In genomic region chr3:65483475-65483874, GRCh38 we compare ENCODE assay signal across 11 cellular contexts.
DNase-seq lines count a peak whose midpoint lies in the region; ATAC-seq, FAIRE-seq and TF ChIP-seq lines count a peak whose summit lies in the region.
"Had no signal": no experiment of that assay in that cellular context is flagged by ENCODE, and none has a peak within 500 bp of the region (broad histone marks: within the 10 kb centered on the region; RNA-seq: fewer than 3 reads in every experiment).

No MANE protein-coding gene starts in this region.

- no peak for FAIRE-seq in HepG2 (lab: Jason Lieb, UNC)
- FAIRE-seq: RCC 7860 had no signal

- peak overlapping the region; percentile 59 for H3K27ac Mint-ChIP-seq in mesothelial cell of epicardium

- BruUV-seq in HepG2 (replicated peaks; lab: Mats Ljungman, UMichigan), result no TSS peak

- CTCF ChIA-PET in HepG2 (lab: Yijun Ruan, JAX; ENCODE audit: low intra/inter-chr PET ratio, low total read pairs), result no interaction called here

- no peak overlapping the region for H3K9ac ChIP-seq in liver (ENCODE audit: low read depth in 1 of 2, low read length in 2 of 2)
- H3K9ac ChIP-seq in HepG2 (ENCODE audit: insufficient read depth, low read depth, low read length), result no peak overlapping the region

- no peak overlapping the region for H2AFZ ChIP-seq in HepG2 (ENCODE audit: low read length)

- in situ Hi-C loops in HepG2 (cut with HindIII; ENCODE audit: extremely low pct_ligation_motif_present, low pct_unique_long_range_greater_than_20kb), result no loop called here

- no peaks in the 10 kb centered on the region for H3K36me3 ChIP-seq in liver (ENCODE audit: control insufficient read depth in 4 of 4, insufficient read depth in 3 of 4, low read depth in 1 of 4, low read length in 3 of 4)
- no peaks in the 10 kb centered on the region for H3K36me3 ChIP-seq in HepG2 (replicated peaks in 1 of 2; ENCODE audit: control insufficient read depth in 1 of 2, insufficient read depth in 2 of 2, low read length in 2 of 2)
- H3K36me3 ChIP-seq: BE2C had no signal

- H3K4me3 Mint-ChIP-seq in mesothelial cell of epicardium, result no peak overlapping the region
- H3K4me3 Mint-ChIP-seq in activated T-cell treated with anti-CD3 and anti-CD28 coated beads, Interleukin-2, amount 50 U/mL, for 4 hours, result no peak overlapping the region

- H3K27me3 ChIP-seq in liver (ENCODE audit: control insufficient read depth in 4 of 4, insufficient read depth in 4 of 4, low read length in 3 of 4), result no peaks in the 10 kb centered on the region
- no peaks in the 10 kb centered on the region for H3K27me3 ChIP-seq in HepG2 (ENCODE audit: control insufficient read depth in 1 of 2, insufficient read depth in 2 of 2, low read length in 2 of 2)
- H3K27me3 ChIP-seq: BE2C had no signal

- intact Hi-C loops in HepG2 (cut with micrococcal nuclease; ENCODE audit: unreplicated experiment), result no loop called here

- TF ChIP-seq EP300 in HepG2 (IDR thresholded peaks at IDR 0.05; ENCODE audit: low read depth in 2 of 2, low read length in 2 of 2), result no peak
- TF ChIP-seq EP300 in HepG2 (CRISPR knock-in tag; IDR thresholded peaks at IDR 0.05; ENCODE audit: borderline replicate concordance), result no peak

- 69% methylated on average over 6 of the region's 6 CpGs for WGBS in liver
- WGBS in HepG2 (ENCODE audit: low lambda C conversion rate), result over 99% methylated on average over 6 of the region's 6 CpGs

- peaks cover 11% of the 10 kb centered on the region for H4K20me1 ChIP-seq in HepG2 (ENCODE audit: insufficient read depth, low read length)

- no peaks in the 10 kb centered on the region for H3K79me2 ChIP-seq in HepG2 (ENCODE audit: insufficient read depth, low read length)

- POLR2A ChIA-PET in HepG2 (lab: Yijun Ruan, JAX), result no interaction called here

- no peaks in the 10 kb centered on the region for H3K9me3 Mint-ChIP-seq in mesothelial cell of epicardium
- peaks cover 4% of the 10 kb centered on the region for H3K9me3 Mint-ChIP-seq in activated T-cell treated with anti-CD3 and anti-CD28 coated beads, Interleukin-2, amount 50 U/mL, for 4 hours

- no peak for DNase-seq in HepG2 (ENCODE audit: low spot score)
- DNase-seq in fibroblast of peridontal ligament (ENCODE audit: extremely low read depth), result peak; percentile 52
- DNase-seq in mesothelial cell of epicardium (ENCODE audit: low spot score in 2 of 2, unreplicated experiment in 2 of 2), result peak; percentile 28 to 45
- DNase-seq in SHP77 treated with DMSO at 0.1 percent for 48 hours (lab: John Stamatoyannopoulos, UW), result no peak
- DNase-seq in COLO829 (ENCODE audit: low spot score), result no peak
- no peak for DNase-seq in activated T-cell treated with anti-CD3 and anti-CD28 coated beads, Interleukin-2, amount 50 U/mL, for 4 hours
- DNase-seq: BE2C had no signal

- H3K4me2 ChIP-seq in HepG2 (ENCODE audit: low read depth, low read length), result no peak overlapping the region

- H3K4me1 ChIP-seq in liver (ENCODE audit: control insufficient read depth in 4 of 4, insufficient read depth in 4 of 4, low read length in 3 of 4), result peaks cover 0 to 16% (median 11%) of the 10 kb centered on the region in 4 donors
- H3K4me1 ChIP-seq in HepG2 (ENCODE audit: insufficient read depth, low read length), result no peaks in the 10 kb centered on the region

- H3K27me3 Mint-ChIP-seq in mesothelial cell of epicardium (ENCODE audit: low read depth), result no peaks in the 10 kb centered on the region
- H3K27me3 Mint-ChIP-seq in activated T-cell treated with anti-CD3 and anti-CD28 coated beads, Interleukin-2, amount 50 U/mL, for 4 hours (ENCODE audit: low read depth), result no peaks in the 10 kb centered on the region

- TF ChIP-seq POLR2A in HepG2 (IDR thresholded peaks at IDR 0.05; ENCODE audit: insufficient read depth in 1 of 2, low read depth in 2 of 2, low read length in 2 of 2), result no peak

- TF ChIP-seq RAD21 in liver (IDR thresholded peaks at IDR 0.05) (peak in 1 of 2 donors; percentile 35), HepG2 (CRISPR knock-in tag; IDR thresholded peaks at IDR 0.05) (no peak)

- H3K27ac ChIP-seq in liver (ENCODE audit: low read depth in 1 of 2, low read length in 2 of 2), result no peak overlapping the region
- no peak overlapping the region for H3K27ac ChIP-seq in HepG2 (ENCODE audit: extremely low read length, insufficient read depth, low read length)
- H3K27ac ChIP-seq: HL-60 had no signal

- no peaks in the 10 kb centered on the region for H3K36me3 Mint-ChIP-seq in mesothelial cell of epicardium
- no peaks in the 10 kb centered on the region for H3K36me3 Mint-ChIP-seq in activated T-cell treated with anti-CD3 and anti-CD28 coated beads, Interleukin-2, amount 50 U/mL, for 4 hours (ENCODE audit: insufficient read depth)

- H3K4me1 Mint-ChIP-seq in mesothelial cell of epicardium, result peaks cover 44% of the 10 kb centered on the region
- no peaks in the 10 kb centered on the region for H3K4me1 Mint-ChIP-seq in activated T-cell treated with anti-CD3 and anti-CD28 coated beads, Interleukin-2, amount 50 U/mL, for 4 hours (ENCODE audit: low read depth)

- H3K9me3 ChIP-seq in liver (ENCODE audit: control insufficient read depth in 4 of 4, low read length in 3 of 4), result no peaks in the 10 kb centered on the region
- H3K9me3 ChIP-seq in HepG2 (ENCODE audit: low read length), result no peaks in the 10 kb centered on the region
- H3K9me3 ChIP-seq: BE2C had no signal

- H3K4me3 ChIP-seq in liver (ENCODE audit: low read depth in 1 of 3, low read length in 3 of 3), result no peak overlapping the region
- H3K4me3 ChIP-seq in HepG2 (replicated peaks in 1 of 3; ENCODE audit: insufficient read depth in 1 of 3, low read depth in 2 of 3, low read length in 3 of 3), result no peak overlapping the region

- no peak for TF ChIP-seq CTCF in liver (IDR thresholded peaks at IDR 0.05; ENCODE audit: low read depth, low read length, missing input control)
- no peak for TF ChIP-seq CTCF in HepG2 (CRISPR knock-in tag; IDR thresholded peaks at IDR 0.05)
- no peak for TF ChIP-seq CTCF in mesothelial cell of epicardium (IDR thresholded peaks at IDR 0.05; ENCODE audit: unreplicated experiment)

- ATAC-seq in HepG2, result no peak
- ATAC-seq in GM18867 (IDR thresholded peaks at IDR 0.05; ENCODE audit: unreplicated experiment), result no peak
- no peak for ATAC-seq in activated T-cell treated with anti-CD3 and anti-CD28 coated beads, Interleukin-2, amount 50 U/mL, for 4 hours

TF ChIP-seq in liver, 16 proteins besides CTCF, POLR2A, EP300 and RAD21:
- TF ChIP-seq REST (IDR thresholded peaks at IDR 0.05), result no peak
- no peak for TF ChIP-seq SP1 (IDR thresholded peaks at IDR 0.05)
- peak; percentile 70 for TF ChIP-seq NR2F2 (IDR thresholded peaks at IDR 0.05)
TF ChIP-seq in liver: peak in this region for 1.

TF ChIP-seq in HepG2, 621 proteins besides CTCF, POLR2A, EP300 and RAD21 (continues in another document):
- TF ChIP-seq TMF1 (CRISPR knock-in tag; IDR thresholded peaks at IDR 0.05; ENCODE audit: low read depth), result no peak
- TF ChIP-seq DMAP1 (CRISPR knock-in tag; IDR thresholded peaks at IDR 0.05), result no peak
- no peak for TF ChIP-seq SRF (IDR thresholded peaks at IDR 0.05; ENCODE audit: low read depth, low read length)
- TF ChIP-seq, protein P1, sequence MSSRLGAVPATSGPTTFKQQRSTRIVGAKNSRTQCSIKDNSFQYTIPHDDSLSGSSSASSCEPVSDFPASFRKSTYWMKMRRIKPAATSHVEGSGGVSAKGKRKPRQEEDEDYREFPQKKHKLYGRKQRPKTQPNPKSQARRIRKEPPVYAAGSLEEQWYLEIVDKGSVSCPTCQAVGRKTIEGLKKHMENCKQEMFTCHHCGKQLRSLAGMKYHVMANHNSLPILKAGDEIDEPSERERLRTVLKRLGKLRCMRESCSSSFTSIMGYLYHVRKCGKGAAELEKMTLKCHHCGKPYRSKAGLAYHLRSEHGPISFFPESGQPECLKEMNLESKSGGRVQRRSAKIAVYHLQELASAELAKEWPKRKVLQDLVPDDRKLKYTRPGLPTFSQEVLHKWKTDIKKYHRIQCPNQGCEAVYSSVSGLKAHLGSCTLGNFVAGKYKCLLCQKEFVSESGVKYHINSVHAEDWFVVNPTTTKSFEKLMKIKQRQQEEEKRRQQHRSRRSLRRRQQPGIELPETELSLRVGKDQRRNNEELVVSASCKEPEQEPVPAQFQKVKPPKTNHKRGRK (CRISPR knock-in tag; IDR thresholded peaks at IDR 0.05), result no peak
- TF ChIP-seq ZNF460 (CRISPR knock-in tag; IDR thresholded peaks at IDR 0.05; ENCODE audit: borderline replicate concordance), result no peak
- no peak for TF ChIP-seq NCOA5 (CRISPR knock-in tag; IDR thresholded peaks at IDR 0.05)
- TF ChIP-seq, protein P2, sequence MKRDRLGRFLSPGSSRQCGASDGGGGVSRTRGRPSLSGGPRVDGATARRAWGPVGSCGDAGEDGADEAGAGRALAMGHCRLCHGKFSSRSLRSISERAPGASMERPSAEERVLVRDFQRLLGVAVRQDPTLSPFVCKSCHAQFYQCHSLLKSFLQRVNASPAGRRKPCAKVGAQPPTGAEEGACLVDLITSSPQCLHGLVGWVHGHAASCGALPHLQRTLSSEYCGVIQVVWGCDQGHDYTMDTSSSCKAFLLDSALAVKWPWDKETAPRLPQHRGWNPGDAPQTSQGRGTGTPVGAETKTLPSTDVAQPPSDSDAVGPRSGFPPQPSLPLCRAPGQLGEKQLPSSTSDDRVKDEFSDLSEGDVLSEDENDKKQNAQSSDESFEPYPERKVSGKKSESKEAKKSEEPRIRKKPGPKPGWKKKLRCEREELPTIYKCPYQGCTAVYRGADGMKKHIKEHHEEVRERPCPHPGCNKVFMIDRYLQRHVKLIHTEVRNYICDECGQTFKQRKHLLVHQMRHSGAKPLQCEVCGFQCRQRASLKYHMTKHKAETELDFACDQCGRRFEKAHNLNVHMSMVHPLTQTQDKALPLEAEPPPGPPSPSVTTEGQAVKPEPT (CRISPR knock-in tag; IDR thresholded peaks at IDR 0.05; ENCODE audit: low read depth), result no peak
- TF ChIP-seq, protein P3, sequence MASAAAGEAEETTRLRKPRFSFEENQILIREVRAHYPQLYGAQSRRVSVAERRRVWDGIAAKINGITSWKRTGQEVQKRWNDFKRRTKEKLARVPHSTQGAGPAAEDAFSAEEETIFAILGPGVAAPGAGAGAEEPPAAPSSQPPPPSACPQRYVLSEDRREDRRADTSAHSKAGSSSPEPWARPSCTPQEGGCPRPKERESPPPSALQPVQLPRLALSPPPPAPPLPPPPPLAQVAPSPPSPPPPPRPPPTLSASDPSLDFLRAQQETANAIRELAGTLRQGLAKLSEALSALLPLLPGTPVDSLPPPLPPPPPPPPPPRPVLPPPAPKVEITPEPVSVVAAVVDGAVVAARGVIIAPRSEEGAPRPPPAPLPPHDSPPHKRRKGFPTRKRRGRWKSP (CRISPR knock-in tag; IDR thresholded peaks at IDR 0.05), result no peak
- TF ChIP-seq ZSCAN21 (CRISPR knock-in tag; IDR thresholded peaks at IDR 0.05; ENCODE audit: borderline replicate concordance), result no peak
- TF ChIP-seq SRSF4 (IDR thresholded peaks at IDR 0.05; ENCODE audit: low read depth, low read length, poor library complexity, severe bottlenecking), result no peak
- TF ChIP-seq GZF1 (CRISPR knock-in tag; IDR thresholded peaks at IDR 0.05), result no peak
- no peak for TF ChIP-seq SSRP1 (CRISPR knock-in tag; IDR thresholded peaks at IDR 0.05)
- no peak for TF ChIP-seq HNF4A (CRISPR knock-in tag; IDR thresholded peaks at IDR 0.05)

Comparison
In these comparisons a context has a peak if more than half of its experiments do, and no peak if none do; other contexts are left out.
1. DNase-seq: peak in fibroblast of peridontal ligament (single experiment) and mesothelial cell of epicardium (2 of 2); none in HepG2 (single experiment), SHP77 treated with DMSO at 0.1 percent for 48 hours (single experiment), COLO829 (single experiment) and activated T-cell treated with anti-CD3 and anti-CD28 coated beads, Interleukin-2, amount 50 U/mL, for 4 hours (single experiment).